Comparison of ENCODE assay signal across 8 cellular contexts in genomic region chr2:240433973-240434727, GRCh38. TPM values are rescaled to one million over a fixed set of nuclear protein-coding genes. Genes with fewer than 3 reads are reported as not detected.
DNase-seq lines count a peak whose midpoint lies in the region; FAIRE-seq and TF ChIP-seq lines count a peak whose summit lies in the region.

No MANE protein-coding gene starts in this region.

- peak in 1 of 2 donors; percentile 14 for TF ChIP-seq POLR2A in vagina (IDR thresholded peaks at IDR 0.05)

- H3K4me1 Mint-ChIP-seq in endodermal cell: no peaks in the 10 kb centered on the region

- peaks cover 14% of the 10 kb centered on the region for H3K27me3 ChIP-seq in endodermal cell (ENCODE audit: control insufficient read depth, insufficient read depth, low read length, poor library complexity, severe bottlenecking)
- H3K27me3 ChIP-seq in muscle layer of duodenum (ENCODE audit: low read depth, low read length): peaks cover 14% of the 10 kb centered on the region
- H3K27me3 ChIP-seq in vagina: no peaks in the 10 kb centered on the region

- H3K9ac ChIP-seq in endodermal cell (ENCODE audit: extremely low read depth, low read length, poor library complexity, severe bottlenecking): no peak overlapping the region

- H3K4me1 ChIP-seq in endodermal cell (ENCODE audit: control insufficient read depth, insufficient read depth, low read length): no peaks in the 10 kb centered on the region
- peaks cover 0 to 30% of the 10 kb centered on the region in 2 donors for H3K4me1 ChIP-seq in muscle layer of duodenum (ENCODE audit: control insufficient read depth in 1 of 2, insufficient read depth in 2 of 2, low read length in 2 of 2)
- peaks cover 54% of the 10 kb centered on the region for H3K4me1 ChIP-seq in vagina

- intact Hi-C loops in vagina (cut with DNase I): loop anchor here (2.0 kb wide), 1 partner anchor 201 kb away; no protein-coding TSS in a partner anchor

- 87 to 96% methylated on average over 10 to 16 of the region's 16 CpGs for WGBS in endodermal cell (ENCODE audit: insufficient coverage in 1 of 2, insufficient read length in 1 of 2), 2 experiments

- H3K9me3 Mint-ChIP-seq in endodermal cell: no peaks in the 10 kb centered on the region

- DNase-seq in GOT3 (lab: John Stamatoyannopoulos, UW) (peak; percentile 43), SW480 (ENCODE audit: low spot score) (peak; percentile 46), endodermal cell (no peak), vagina (ENCODE audit: extremely low spot score in 2 of 2) (peak in 1 of 2 donors; percentile 98), frontal cortex (ENCODE audit: low spot score in 2 of 2) (no peak), T-helper 9 cell (no peak), SHP77 treated with DMSO at 0.1 percent for 48 hours (lab: John Stamatoyannopoulos, UW) (no peak)

- peak overlapping the region; percentile 80 for H3K4me3 Mint-ChIP-seq in endodermal cell

- H3K27ac Mint-ChIP-seq in endodermal cell: no peak overlapping the region

- no peaks in the 10 kb centered on the region for H3K9me3 ChIP-seq in endodermal cell (ENCODE audit: control insufficient read depth, low read length)
- H3K9me3 ChIP-seq in muscle layer of duodenum (ENCODE audit: control insufficient read depth in 1 of 2, low read length in 2 of 2): no peaks in the 10 kb centered on the region
- no peaks in the 10 kb centered on the region for H3K9me3 ChIP-seq in vagina

- H3K36me3 ChIP-seq in endodermal cell (ENCODE audit: control insufficient read depth, insufficient read depth, low read length) (no peaks in the 10 kb centered on the region), muscle layer of duodenum (ENCODE audit: control insufficient read depth in 1 of 2, insufficient read depth in 2 of 2, low read length in 2 of 2) (no peaks in the 10 kb centered on the region), vagina (no peaks in the 10 kb centered on the region)

- H3K27ac ChIP-seq in endodermal cell (ENCODE audit: low read depth, low read length): no peak overlapping the region
- no peak overlapping the region for H3K27ac ChIP-seq in muscle layer of duodenum (ENCODE audit: low read length)
- peak overlapping the region; percentile 90 for H3K27ac ChIP-seq in vagina

- H3K4me3 ChIP-seq in endodermal cell (ENCODE audit: low read length) (peak overlapping the region; percentile 84), muscle layer of duodenum (ENCODE audit: low read depth in 1 of 2, low read length in 2 of 2) (peak overlapping the region; percentile 44 to 70), vagina (peak overlapping the region; percentile 66 to 78)

- H3K27me3 Mint-ChIP-seq in endodermal cell (ENCODE audit: insufficient read depth): peaks cover 47% of the 10 kb centered on the region

- TF ChIP-seq CTCF in endodermal cell (conservative IDR thresholded peaks at IDR 0.05) (no peak), vagina (IDR thresholded peaks at IDR 0.05) (no peak)

- peaks cover 2% of the 10 kb centered on the region for H3K36me3 Mint-ChIP-seq in endodermal cell (ENCODE audit: low read depth)

- FAIRE-seq in frontal cortex (lab: Jason Lieb, UNC): no peak

RNA-seq across cellular contexts. Expression of gene GPC1, which starts 1.3 kb away (rescaled TPM):
- 10 to 100 TPM; 37.8 to 69.7 TPM for total RNA-seq in endodermal cell
- 55.9 TPM for polyA plus RNA-seq in endodermal cell (2013, experiment 1 of 2)
- 56.9 TPM for polyA plus RNA-seq in endodermal cell (2013, experiment 2 of 2)
- total RNA-seq in vagina: 73.2 TPM
- 38.7 TPM for total RNA-seq in frontal cortex

Comparison
In these comparisons a context has a peak if more than half of its experiments do, and no peak if none do; other contexts are left out.
1. DNase-seq: peak in GOT3 (single experiment) and SW480 (single experiment); none in endodermal cell (single experiment), frontal cortex (0 of 2), T-helper 9 cell (single experiment) and SHP77 treated with DMSO at 0.1 percent for 48 hours (single experiment).
2. Peak in every context shown above with its lines, with median percentiles within 50 percentile points of each other: H3K4me3 ChIP-seq.